Comparison of ENCODE assay signal across 8 cellular contexts in the genomic region with DNA sequence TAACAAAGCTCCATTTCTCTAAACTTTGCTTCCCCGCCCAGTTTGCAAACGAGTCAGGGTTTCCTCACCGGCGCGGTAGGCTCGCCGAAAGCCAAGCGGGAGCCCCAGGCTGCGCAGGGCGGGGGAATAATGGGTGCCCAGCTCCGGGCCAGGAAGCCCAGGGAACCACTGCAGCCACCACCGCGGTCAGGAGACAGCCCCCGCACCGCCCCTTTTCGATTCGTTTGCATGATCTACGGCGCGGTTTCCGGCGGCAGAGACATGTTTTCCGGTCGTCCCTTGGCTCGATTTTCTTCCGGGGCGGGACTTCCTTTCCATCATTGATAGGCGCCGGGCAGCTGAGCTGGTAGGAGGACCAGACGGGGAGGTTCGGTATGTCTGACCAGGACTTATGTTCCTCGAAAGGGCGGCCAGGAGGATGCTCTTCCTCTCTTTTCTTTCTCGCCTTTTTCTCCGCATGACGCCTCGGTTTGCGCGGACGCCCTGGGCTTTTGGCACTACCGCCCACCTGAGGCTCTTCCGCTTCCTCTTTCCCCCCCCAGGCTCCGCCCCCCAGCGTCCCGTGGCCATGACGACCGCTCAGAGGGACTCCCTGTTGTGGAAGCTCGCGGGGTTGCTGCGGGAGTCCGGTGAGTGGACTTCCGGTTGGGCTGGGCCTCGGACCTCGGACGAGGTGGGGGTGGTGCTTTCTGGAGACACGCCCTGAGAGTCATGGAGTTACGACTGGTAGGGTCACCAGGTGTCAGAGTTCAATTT. TPM values are rescaled to one million over a fixed set of nuclear protein-coding genes. Genes with fewer than 3 reads are reported as not detected.
DNase-seq lines count a peak whose midpoint lies in the region; ATAC-seq, FAIRE-seq and TF ChIP-seq lines count a peak whose summit lies in the region.

A gene with protein sequence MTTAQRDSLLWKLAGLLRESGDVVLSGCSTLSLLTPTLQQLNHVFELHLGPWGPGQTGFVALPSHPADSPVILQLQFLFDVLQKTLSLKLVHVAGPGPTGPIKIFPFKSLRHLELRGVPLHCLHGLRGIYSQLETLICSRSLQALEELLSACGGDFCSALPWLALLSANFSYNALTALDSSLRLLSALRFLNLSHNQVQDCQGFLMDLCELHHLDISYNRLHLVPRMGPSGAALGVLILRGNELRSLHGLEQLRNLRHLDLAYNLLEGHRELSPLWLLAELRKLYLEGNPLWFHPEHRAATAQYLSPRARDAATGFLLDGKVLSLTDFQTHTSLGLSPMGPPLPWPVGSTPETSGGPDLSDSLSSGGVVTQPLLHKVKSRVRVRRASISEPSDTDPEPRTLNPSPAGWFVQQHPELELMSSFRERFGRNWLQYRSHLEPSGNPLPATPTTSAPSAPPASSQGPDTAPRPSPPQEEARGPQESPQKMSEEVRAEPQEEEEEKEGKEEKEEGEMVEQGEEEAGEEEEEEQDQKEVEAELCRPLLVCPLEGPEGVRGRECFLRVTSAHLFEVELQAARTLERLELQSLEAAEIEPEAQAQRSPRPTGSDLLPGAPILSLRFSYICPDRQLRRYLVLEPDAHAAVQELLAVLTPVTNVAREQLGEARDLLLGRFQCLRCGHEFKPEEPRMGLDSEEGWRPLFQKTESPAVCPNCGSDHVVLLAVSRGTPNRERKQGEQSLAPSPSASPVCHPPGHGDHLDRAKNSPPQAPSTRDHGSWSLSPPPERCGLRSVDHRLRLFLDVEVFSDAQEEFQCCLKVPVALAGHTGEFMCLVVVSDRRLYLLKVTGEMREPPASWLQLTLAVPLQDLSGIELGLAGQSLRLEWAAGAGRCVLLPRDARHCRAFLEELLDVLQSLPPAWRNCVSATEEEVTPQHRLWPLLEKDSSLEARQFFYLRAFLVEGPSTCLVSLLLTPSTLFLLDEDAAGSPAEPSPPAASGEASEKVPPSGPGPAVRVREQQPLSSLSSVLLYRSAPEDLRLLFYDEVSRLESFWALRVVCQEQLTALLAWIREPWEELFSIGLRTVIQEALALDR (plus strand): TSS at position 306 of the 756 bp plus-strand sequence. CDS start 263 bp downstream, at position 569.

- peaks cover 0 to 6% (median 0%) of the 10 kb centered on the region in 4 experiments; a peak in 4 of 8 replicates for H3K36me3 ChIP-seq in H1 (ENCODE audit: control insufficient read depth in 2 of 4, insufficient read depth in 4 of 4, low read length in 3 of 4)

- peak within 1 kb of the TSS; percentile 36 for H3K4ac ChIP-seq in H1 (replicated peaks; ENCODE audit: insufficient read length, low read depth, low read length)

- TF ChIP-seq RAD21 in H1 (IDR thresholded peaks at IDR 0.05 in 1 of 2, conservative IDR thresholded peaks at IDR 0.05 in 1 of 2; ENCODE audit: low read depth in 2 of 2, low read length in 2 of 2) = 0 out of 4 replicates have a peak, but pooled peaks of 1 of the 2 experiments have one; percentile 4

- no peaks in the 10 kb centered on the region for H3K79me2 ChIP-seq in H1 (ENCODE audit: control insufficient read depth in 1 of 2, insufficient read depth in 2 of 2, low read length in 2 of 2)

- peak within 1 kb of the TSS; percentile 13 for H2BK120ac ChIP-seq in H1 (replicated peaks; ENCODE audit: low read depth, low read length)

- peak within 1 kb of the TSS; percentile 95 for H4K8ac ChIP-seq in H1 (ENCODE audit: extremely low read depth, insufficient read depth, low read length)

- no peak within 1 kb of the TSS for H3K14ac ChIP-seq in H1 (ENCODE audit: insufficient read length)

- H4K91ac ChIP-seq in H1 (replicated peaks; ENCODE audit: insufficient read length, low read length) = peak within 1 kb of the TSS; percentile 82

- no peaks in the 10 kb centered on the region for H3K9me3 ChIP-seq in H1 (ENCODE audit: insufficient read depth in 2 of 2, low read depth in 1 of 2, low read length in 1 of 2)

- no peaks in the 10 kb centered on the region for H4K20me1 ChIP-seq in H1 (replicated peaks in 1 of 2; ENCODE audit: control insufficient read depth in 1 of 2, insufficient read depth in 2 of 2, low read length in 2 of 2)

- peaks cover 0 to 13% (median 2%) of the 10 kb centered on the region in 4 experiments; a peak in 4 of 7 replicates for H3K4me1 ChIP-seq in H1 (replicated peaks in 1 of 4; ENCODE audit: control insufficient read depth in 3 of 4, insufficient read depth in 4 of 4, low read length in 3 of 4)

- FAIRE-seq in HTR-8/SVneo (lab: Jason Lieb, UNC) (peak; percentile 38), H1 (lab: Jason Lieb, UNC) (peak; percentile 86)

- H3K36me3 Mint-ChIP-seq in memory B cell = peaks cover 16% of the 10 kb centered on the region

- peak within 1 kb of the TSS; percentile 84 for H4K5ac ChIP-seq in H1 (ENCODE audit: insufficient read length, low read depth, low read length)

- H3K79me1 ChIP-seq in H1 (ENCODE audit: low read depth, low read length) = no peaks in the 10 kb centered on the region; the same call in 1 of the 2 replicates

- 0% methylated on average over 47 of the region's 57 CpGs; no CpG with 5 or more reads in 1 of the 2 experiments for WGBS in H1 (ENCODE audit: extremely low coverage in 1 of 2, insufficient coverage in 1 of 2, insufficient read length in 1 of 2, insufficient replicate concordance in 2 of 2, low coverage in 1 of 2, low lambda C conversion rate in 2 of 2, missing lambda C conversion rate in 1 of 2), 2 experiments

- no peaks in the 10 kb centered on the region for H3K9me3 Mint-ChIP-seq in memory B cell

- H3K18ac ChIP-seq in H1 (ENCODE audit: extremely low read depth, low read length) = peak within 1 kb of the TSS; percentile 97

- no peak within 1 kb of the TSS; the same call in 1 of the 2 replicates for H2BK20ac ChIP-seq in H1 (ENCODE audit: low read length)

- H3K27me3 Mint-ChIP-seq in memory B cell = peaks cover 9% of the 10 kb centered on the region

- ATAC-seq in GM21367 (IDR thresholded peaks at IDR 0.05; ENCODE audit: unreplicated experiment) = peak; percentile 86
- ATAC-seq in memory B cell (ENCODE audit: low read depth) = peak; percentile 90

- H3K4me2 ChIP-seq in H1 (ENCODE audit: insufficient read depth in 1 of 2, low read depth in 2 of 2, low read length in 2 of 2) = peak within 1 kb of the TSS; percentile 84 to 88

- no peak; a peak in 1 of 4 replicates for TF ChIP-seq CTCF in H1 (IDR thresholded peaks at IDR 0.05; ENCODE audit: control extremely low read depth in 1 of 3, insufficient read depth in 1 of 3, low read depth in 1 of 3, low read length in 3 of 3)

- H2AK5ac ChIP-seq in H1 (ENCODE audit: low read depth, low read length) = peak within 1 kb of the TSS; percentile 54; the same call in 1 of the 2 replicates

- H3K23me2 ChIP-seq in H1 (ENCODE audit: low read depth, low read length) = peaks cover 2% of the 10 kb centered on the region; the same call in 1 of the 2 replicates

- CTCF ChIA-PET in H1 (lab: Charles Lee; ENCODE audit: partially characterized antibody) = interaction anchor here (0.7 to 14.4 kb wide), 17 partner anchors 13 to 195 kb away, joined by 3 to 143 read pairs (median 4); a partner anchor contains a TSS

- POLR2A ChIA-PET in H1 (lab: Charles Lee; ENCODE audit: partially characterized antibody) = interaction anchor here (0.6 to 13.4 kb wide), 22 partner anchors 8 to 613 kb away, joined by 3 to 127 read pairs (median 6); a partner anchor contains a TSS

- H3K27ac ChIP-seq in H1 (ENCODE audit: low read depth, low read length) = peak within 1 kb of the TSS; percentile 70

- peak within 1 kb of the TSS; percentile 92 for H3K56ac ChIP-seq in H1 (replicated peaks; ENCODE audit: insufficient read length, low read depth, low read length)

- H2BK15ac ChIP-seq in H1 (ENCODE audit: low read length) = peak within 1 kb of the TSS; percentile 92

- TF ChIP-seq EP300 in H1 (IDR thresholded peaks at IDR 0.05; ENCODE audit: borderline replicate concordance in 1 of 2, low read depth in 2 of 2, low read length in 2 of 2) = no peak

- peak; percentile 100 for DNase-seq in COLO829 (ENCODE audit: low spot score)
- peak; percentile 99 for DNase-seq in HTR-8/SVneo (ENCODE audit: insufficient read length, low spot score)
- peak; percentile 97 for DNase-seq in NOMO-1 treated with dmso at 0.1 percent for 144 hours (lab: John Stamatoyannopoulos, UW; ENCODE audit: unreplicated experiment)
- peak; percentile 72 to 81 (median 79) for DNase-seq in activated CD8-positive, alpha-beta memory T cell treated with anti-CD3 and anti-CD28 coated beads for 48 hours (ENCODE audit: low read depth in 2 of 3, low spot score in 2 of 3)
- DNase-seq in H1 (ENCODE audit: low read depth in 1 of 2, low spot score in 2 of 2) = peak; percentile 93 to 96
- DNase-seq in memory B cell (ENCODE audit: low spot score in 2 of 2) = peak; percentile 82 to 85
- peak; percentile 86 for DNase-seq in stimulated activated CD8-positive, alpha-beta memory T cell treated with anti-CD3 and anti-CD28 coated beads, Interleukin-12 subunit alpha, Interleukin-12 subunit beta, amount 100 ng/mL, for 24 hours (ENCODE audit: extremely low read depth)

- TF ChIP-seq POLR2A in H1 (IDR thresholded peaks at IDR 0.05; ENCODE audit: control extremely low read depth in 1 of 2, low read depth in 2 of 2, low read length in 2 of 2) = peak; percentile 77 to 94

- H3K4me1 Mint-ChIP-seq in memory B cell = peaks cover 6% of the 10 kb centered on the region

- peak within 1 kb of the TSS; percentile 91 for H2AFZ ChIP-seq in H1 (ENCODE audit: low read length)

- peak within 1 kb of the TSS; percentile 75 to 87 (median 84) for H3K4me3 ChIP-seq in H1 (ENCODE audit: extremely low read depth in 1 of 4, insufficient read depth in 2 of 4, low read depth in 3 of 4, low read length in 4 of 4)

- peak within 1 kb of the TSS; percentile 64 to 79 (median 72) for H3K9ac ChIP-seq in H1 (replicated peaks in 1 of 4; ENCODE audit: extremely low read depth in 1 of 4, low read depth in 3 of 4, low read length in 3 of 4)

- no peak within 1 kb of the TSS for H3K23ac ChIP-seq in H1 (ENCODE audit: insufficient read length)

- H3K27me3 ChIP-seq in H1 (replicated peaks in 1 of 4; ENCODE audit: control insufficient read depth in 3 of 4, extremely low read depth in 1 of 4, insufficient read depth in 3 of 4, low read length in 3 of 4) = no peaks in the 10 kb centered on the region

- peak within 1 kb of the TSS; percentile 90 for H3K4me3 Mint-ChIP-seq in memory B cell

- peak within 1 kb of the TSS; percentile 86 for H3K27ac Mint-ChIP-seq in memory B cell

- H2BK12ac ChIP-seq in H1 (ENCODE audit: low read depth, low read length) = peak within 1 kb of the TSS; percentile 82; the same call in 1 of the 2 replicates

- H2BK5ac ChIP-seq in H1 (ENCODE audit: low read depth, low read length) = peak within 1 kb of the TSS; percentile 95

TF ChIP-seq in H1, 55 proteins besides CTCF, POLR2A, EP300 and RAD21 (continues in another document):
- TF ChIP-seq TAF7 (optimal IDR thresholded peaks at IDR 0.05; ENCODE audit: borderline replicate concordance, low read depth, low read length) = no peak

RNA-seq across cellular contexts. Expression of the gene that starts here (rescaled TPM):
- 24.1 and 29.6 TPM in 2 replicates for total RNA-seq in H1 (2021; fragmentation: NEBNext Ultra II Directional; extraction: Animal tissue kit (Norgen Biotek cat#: 25700))
- polyA plus RNA-seq in H1 (2011; rRNA removed) = 18.5 and 26.5 TPM in 2 replicates
- 15.8 TPM for polyA plus RNA-seq in H1 (2011; cell fraction: cytosol; rRNA removed)
- 164 TPM for polyA plus RNA-seq in H1 (2011; cell fraction: nucleus; rRNA removed)
- polyA plus RNA-seq in H1 (2012, experiment 1 of 2) = 17.0 to 28.8 TPM (median 24.2 TPM) in 4 replicates
- 20.6 TPM for polyA plus RNA-seq in H1 (2012, experiment 2 of 2)
- polyA plus RNA-seq in H1 (2013, experiment 1 of 2) = 15.3 TPM
- 13.6 TPM for polyA plus RNA-seq in H1 (2013, experiment 2 of 2)
- 24.4 and 24.9 TPM in 2 replicates for polyA minus RNA-seq in H1 (2011; rRNA and poly(A)+ RNA removed)
- polyA minus RNA-seq in H1 (2011; cell fraction: cytosol; rRNA and poly(A)+ RNA removed) = 20.9 TPM
- 35.4 TPM for polyA minus RNA-seq in H1 (2011; cell fraction: nucleus; rRNA and poly(A)+ RNA removed)

Comparison
In these comparisons a context has a peak if more than half of its experiments do, and no peak if none do; other contexts are left out.
1. Peak in every context shown above with its lines: DNase-seq, ATAC-seq, H3K4me3 ChIP-seq and H3K27ac ChIP-seq.